In the genomic region with DNA sequence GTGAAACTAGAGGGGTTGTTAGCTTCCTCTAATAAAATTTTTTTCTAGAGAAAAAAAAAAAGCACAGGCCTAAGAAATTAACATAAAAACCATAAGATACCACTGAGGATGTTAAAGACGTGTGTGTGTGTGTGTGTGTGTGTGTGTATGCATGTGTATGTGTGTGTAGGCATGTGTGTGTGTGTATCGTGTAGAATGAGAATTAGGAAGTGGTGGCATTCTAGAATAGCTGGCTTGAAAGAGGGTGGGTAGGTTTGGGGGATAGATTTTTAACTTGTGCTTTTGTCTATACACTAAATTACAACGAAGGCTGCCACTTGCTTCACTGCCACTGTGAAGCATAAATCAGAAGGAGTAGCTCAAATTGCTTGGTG, we compare ENCODE assay signal across 40 cellular contexts. TPM values are rescaled to one million over a fixed set of nuclear protein-coding genes. Genes with fewer than 3 reads are reported as not detected.
"Had no signal": no experiment of that assay in that cellular context is flagged by ENCODE, and none has a peak within 500 bp of the region (broad histone marks: within the 10 kb centered on the region; RNA-seq: fewer than 3 reads in every experiment).

No MANE protein-coding gene starts in this region.

- H3K36me3 ChIP-seq: adrenal gland, ascending aorta, brain microvascular endothelial cell, breast epithelium, cardiac muscle cell had no signal

- H3K27ac ChIP-seq: adrenal gland, ascending aorta, body of pancreas, brain microvascular endothelial cell, breast epithelium, cardiac muscle cell had no signal

- ATAC-seq: activated naive CD4-positive, alpha-beta T cell treated with anti-CD3 and anti-CD28 coated beads, Interleukin-2, amount 50 U/mL, for 72 hours; activated naive CD8-positive, alpha-beta T cell treated with anti-CD3 and anti-CD28 coated beads, Interleukin-2, amount 50 U/mL, for 24 hours; activated T-cell treated with anti-CD3 and anti-CD28 coated beads, Interleukin-2, amount 50 U/mL, for 4 hours; activated T-cell treated with anti-CD3 and anti-CD28 coated beads, Interleukin-2, amount 50 U/mL, for 72 hours; activated T-helper 17 cell treated with anti-CD3 and anti-CD28 coated beads, Interleukin-2, amount 50 U/mL, for 72 hours; body of pancreas had no signal

- H3K4me3 ChIP-seq: adrenal gland, ascending aorta, body of pancreas, breast epithelium, cardiac muscle cell had no signal

- FAIRE-seq: astrocyte, bronchial epithelial cell had no signal

- H3K9me3 ChIP-seq: adrenal gland, ascending aorta, body of pancreas, breast epithelium had no signal

- H3K27me3 ChIP-seq: adrenal gland, ascending aorta, body of pancreas, brain microvascular endothelial cell, breast epithelium, cardiac muscle cell had no signal

- DNase-seq: activated effector memory CD4-positive, alpha-beta T cell treated with anti-CD3 and anti-CD28 coated beads, Interleukin-2, amount 50 U/mL, for 16 hours; activated effector memory CD4-positive, alpha-beta T cell treated with Interleukin-2 at 50 U/mL for 16 hours; activated gamma-delta T cell; activated gamma-delta T cell treated with Interleukin-2 at 50 U/mL for 16 hours; activated naive CD4-positive, alpha-beta T cell; activated naive CD4-positive, alpha-beta T cell treated with anti-CD3 and anti-CD28 coated beads for 36 hours; activated naive CD4-positive, alpha-beta T cell treated with anti-CD3 and anti-CD28 coated beads, Interleukin-2, amount 10 ng/mL, durations not matched to agents 7 days and 5 days; activated naive CD4-positive, alpha-beta T cell treated with anti-CD3 and anti-CD28 coated beads, Interleukin-2, amount 50 U/mL, for 16 hours; activated naive CD4-positive, alpha-beta T cell treated with Interleukin-2 at 50 U/mL for 16 hours; activated naive CD8-positive, alpha-beta T cell treated with anti-CD3 and anti-CD28 coated beads for 36 hours; activated naive CD8-positive, alpha-beta T cell treated with anti-CD3 and anti-CD28 coated beads, Interleukin-2, amount 10 ng/mL, durations not matched to agents 7 days and 5 days; activated naive CD8-positive, alpha-beta T cell treated with anti-CD3 and anti-CD28 coated beads, Interleukin-2, amount 50 U/mL, for 24 hours; activated T-cell treated with anti-CD3 and anti-CD28 coated beads, Interleukin-2, amount 50 U/mL, for 1 hour; activated T-cell treated with anti-CD3 and anti-CD28 coated beads, Interleukin-2, amount 50 U/mL, for 24 hours; activated T-cell treated with anti-CD3 and anti-CD28 coated beads, Interleukin-2, amount 50 U/mL, for 4 hours; activated T-cell treated with anti-CD3 and anti-CD28 coated beads, Interleukin-2, amount 50 U/mL, for 48 hours; activated T-cell treated with anti-CD3 and anti-CD28 coated beads, Interleukin-2, amount 50 U/mL, for 72 hours; adrenal gland; amniotic stem cell; amygdala; anterior cingulate cortex; aorta; body of pancreas; brain microvascular endothelial cell; caudate nucleus; central memory CD4-positive, alpha-beta T cell; cerebellar nuclear complex had no signal

- H3K4me1 ChIP-seq: adrenal gland, ascending aorta, body of pancreas, breast epithelium had no signal

RNA-seq across cellular contexts. Expression of a gene that starts 22.5 kb away (rescaled TPM):
- total RNA-seq: activated naive CD4-positive, alpha-beta T cell treated with anti-CD3 and anti-CD28 coated beads for 36 hours; activated naive CD4-positive, alpha-beta T cell treated with anti-CD3 and anti-CD28 coated beads, Interleukin-2, amount 50 U/mL, for 72 hours; activated naive CD8-positive, alpha-beta T cell treated with anti-CD3 and anti-CD28 coated beads for 36 hours; activated naive CD8-positive, alpha-beta T cell treated with anti-CD3 and anti-CD28 coated beads, Interleukin-2, amount 10 ng/mL, durations not matched to agents 7 days and 5 days; activated T-cell treated with anti-CD3 and anti-CD28 coated beads, Interleukin-2, amount 50 U/mL, for 4 hours; activated T-cell treated with anti-CD3 and anti-CD28 coated beads, Interleukin-2, amount 50 U/mL, for 72 hours; activated T-helper 1 cell treated with anti-CD3 and anti-CD28 coated beads, Interleukin-12 subunit alpha, Interleukin-12 subunit beta, Interleukin-2, Interleukin-4 antibody, amounts not matched to agents 30 ng/mL and 10 ng/mL and 1 ng/mL, durations not matched to agents 14 hours and 24 hours and 36 hours; activated T-helper 17 cell treated with anti-CD3 and anti-CD28 coated beads, Interleukin-2, amount 50 U/mL, for 72 hours; activated T-helper 2 cell treated with anti-CD3 and anti-CD28 coated beads, Interferon-gamma antibody, Interleukin-2, Interleukin-4, amounts not matched to agents 10 μg/mL and 5 μg/mL and 100 μg/mL, durations not matched to agents 14 hours and 24 hours and 36 hours; adrenal gland; aorta; ascending aorta; astrocyte; breast epithelium; bronchial epithelial cell; cardiac muscle cell; cardiac septum; cerebellum; chondrocyte had no signal
- polyA plus RNA-seq: adipose tissue, adrenal gland, aorta had no signal

RNA-seq across cellular contexts. Expression of a gene that starts 23.0 kb away (rescaled TPM):
- total RNA-seq: activated naive CD4-positive, alpha-beta T cell treated with anti-CD3 and anti-CD28 coated beads for 36 hours; activated naive CD4-positive, alpha-beta T cell treated with anti-CD3 and anti-CD28 coated beads, Interleukin-2, amount 50 U/mL, for 72 hours; activated naive CD8-positive, alpha-beta T cell treated with anti-CD3 and anti-CD28 coated beads for 36 hours; activated naive CD8-positive, alpha-beta T cell treated with anti-CD3 and anti-CD28 coated beads, Interleukin-2, amount 10 ng/mL, durations not matched to agents 7 days and 5 days; activated T-cell treated with anti-CD3 and anti-CD28 coated beads, Interleukin-2, amount 50 U/mL, for 72 hours; activated T-helper 1 cell treated with anti-CD3 and anti-CD28 coated beads, Interleukin-12 subunit alpha, Interleukin-12 subunit beta, Interleukin-2, Interleukin-4 antibody, amounts not matched to agents 30 ng/mL and 10 ng/mL and 1 ng/mL, durations not matched to agents 14 hours and 24 hours and 36 hours; activated T-helper 17 cell treated with anti-CD3 and anti-CD28 coated beads, Interleukin-2, amount 50 U/mL, for 72 hours; activated T-helper 2 cell treated with anti-CD3 and anti-CD28 coated beads, Interferon-gamma antibody, Interleukin-2, Interleukin-4, amounts not matched to agents 10 μg/mL and 5 μg/mL and 100 μg/mL, durations not matched to agents 14 hours and 24 hours and 36 hours; ascending aorta; body of pancreas; bronchial epithelial cell; cardiac septum; chondrocyte had no signal
- polyA plus RNA-seq: adipose tissue, aorta had no signal

RNA-seq across cellular contexts. Expression of a gene that starts 54.9 kb away (rescaled TPM):
- total RNA-seq: activated naive CD4-positive, alpha-beta T cell treated with anti-CD3 and anti-CD28 coated beads for 36 hours; activated naive CD4-positive, alpha-beta T cell treated with anti-CD3 and anti-CD28 coated beads, Interleukin-2, amount 50 U/mL, for 72 hours; activated naive CD8-positive, alpha-beta T cell treated with anti-CD3 and anti-CD28 coated beads for 36 hours; activated naive CD8-positive, alpha-beta T cell treated with anti-CD3 and anti-CD28 coated beads, Interleukin-2, amount 10 ng/mL, durations not matched to agents 7 days and 5 days; activated T-helper 1 cell treated with anti-CD3 and anti-CD28 coated beads, Interleukin-12 subunit alpha, Interleukin-12 subunit beta, Interleukin-2, Interleukin-4 antibody, amounts not matched to agents 30 ng/mL and 10 ng/mL and 1 ng/mL, durations not matched to agents 14 hours and 24 hours and 36 hours; activated T-helper 17 cell treated with anti-CD3 and anti-CD28 coated beads, Interleukin-2, amount 50 U/mL, for 72 hours; activated T-helper 2 cell treated with anti-CD3 and anti-CD28 coated beads, Interferon-gamma antibody, Interleukin-2, Interleukin-4, amounts not matched to agents 10 μg/mL and 5 μg/mL and 100 μg/mL, durations not matched to agents 14 hours and 24 hours and 36 hours; astrocyte; bronchial epithelial cell; cardiac septum; chondrocyte had no signal
